8 cellular contexts compared by ENCODE assay signal in the genomic region with DNA sequence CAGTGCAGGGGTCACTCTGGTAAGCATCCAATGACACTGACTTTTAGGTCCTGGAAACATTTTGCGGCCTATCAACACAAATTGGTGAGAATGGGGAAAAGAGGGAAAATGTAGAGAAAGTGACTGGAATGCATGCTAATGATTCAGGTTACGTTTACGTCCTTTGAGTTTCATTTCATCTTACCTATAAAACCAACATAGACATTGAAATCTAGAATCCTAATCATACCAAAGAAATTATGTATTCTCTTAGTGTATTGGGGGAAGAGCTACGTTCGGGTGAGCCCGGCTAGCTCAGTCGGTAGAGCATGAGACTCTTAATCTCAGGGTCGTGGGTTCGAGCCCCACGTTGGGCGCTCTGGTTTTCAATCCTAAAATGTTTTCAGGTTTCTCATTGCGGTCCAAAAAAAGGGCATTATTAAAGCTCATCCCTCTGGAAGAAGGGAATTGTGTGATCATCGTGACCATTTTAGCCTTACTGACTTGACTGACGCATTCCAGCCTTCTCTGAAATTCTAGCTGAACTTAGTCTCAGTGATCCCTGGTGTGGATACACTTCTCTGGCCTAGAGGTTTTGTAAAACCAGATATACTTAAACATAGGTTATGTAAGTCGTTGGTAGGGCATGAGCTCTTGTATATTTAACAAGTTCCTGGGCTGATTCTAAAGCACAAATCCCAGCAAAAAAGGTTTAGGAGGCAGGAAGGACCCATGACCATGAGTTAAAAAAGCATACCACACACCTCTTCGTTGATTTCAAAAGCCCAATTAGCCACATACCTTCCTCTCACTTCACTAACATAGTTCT. TPM values are rescaled to one million over a fixed set of nuclear protein-coding genes. Genes with fewer than 3 reads are reported as not detected.
DNase-seq lines count a peak whose midpoint lies in the region; ATAC-seq and TF ChIP-seq lines count a peak whose summit lies in the region.

No MANE protein-coding gene starts in this region.

- ATAC-seq in HG03565 (IDR thresholded peaks at IDR 0.05; ENCODE audit: unreplicated experiment): no peak

- DNase-seq in Ammon's horn (ENCODE audit: low spot score) (peak; percentile 55), H7 (peak; percentile 74), astrocyte of the hippocampus (ENCODE audit: low read depth, low spot score) (peak; percentile 83), lung microvascular endothelial cell (ENCODE audit: low read depth in 2 of 2) (peak; percentile 63 to 64), GM10266 (ENCODE audit: extremely low spot score) (no peak), stomach (no peak)

- no peaks in the 10 kb centered on the region for H3K9me2 ChIP-seq in OCI-LY1 (ENCODE audit: low read depth, low read length)

- no peak overlapping the region for H2AFZ ChIP-seq in OCI-LY1 (ENCODE audit: low read length)

- H3K36me3 ChIP-seq in H7 (replicated peaks; ENCODE audit: control insufficient read depth, insufficient read depth, low read length): no peaks in the 10 kb centered on the region
- no peaks in the 10 kb centered on the region for H3K36me3 ChIP-seq in OCI-LY1 (ENCODE audit: insufficient read depth, low read length)
- no peaks in the 10 kb centered on the region for H3K36me3 ChIP-seq in stomach

- no peaks in the 10 kb centered on the region for H4K20me1 ChIP-seq in OCI-LY1 (ENCODE audit: insufficient read depth, low read length)

- no peak overlapping the region for H3K9ac ChIP-seq in OCI-LY1 (ENCODE audit: low read length)

- intact Hi-C loops in stomach (cut with DNase I; ENCODE audit: low total_unique reads): no loop called here

- H3K4me3 ChIP-seq in H7 (ENCODE audit: insufficient read depth, low read depth, low read length) (peak overlapping the region; percentile 72), OCI-LY1 (ENCODE audit: low read depth, low read length, poor library complexity, severe bottlenecking) (no peak overlapping the region), stomach (no peak overlapping the region)

- H3K9me3 ChIP-seq in OCI-LY1 (ENCODE audit: low read length) (no peaks in the 10 kb centered on the region), stomach (no peaks in the 10 kb centered on the region)

- H3F3A ChIP-seq in OCI-LY1 (ENCODE audit: insufficient read depth, low read length): 0 out of 2 replicates have a peak, but pooled peaks cover 6% of the 10 kb centered on the region

- no peak for TF ChIP-seq EP300 in stomach (IDR thresholded peaks at IDR 0.05)

- H3K4me1 ChIP-seq in OCI-LY1 (ENCODE audit: insufficient read depth, low read length, severe bottlenecking) (peaks cover 41% of the 10 kb centered on the region), stomach (peaks cover 15 to 27% (median 23%) of the 10 kb centered on the region in 4 donors)

- no peak for TF ChIP-seq CTCF in OCI-LY1 (IDR thresholded peaks at IDR 0.05; ENCODE audit: low read length)
- no peak for TF ChIP-seq CTCF in GM10266 (IDR thresholded peaks at IDR 0.05; ENCODE audit: control insufficient read depth, insufficient read depth, low read depth, missing control alignments)
- no peak for TF ChIP-seq CTCF in stomach (IDR thresholded peaks at IDR 0.05)

- no peaks in the 10 kb centered on the region for H3K79me2 ChIP-seq in OCI-LY1 (ENCODE audit: insufficient read depth, low read length)

- TF ChIP-seq POLR2A in stomach (IDR thresholded peaks at IDR 0.05): no peak

- 0 out of 2 replicates have a peak overlapping the region, but pooled peaks have one; percentile 17 for H3K4me2 ChIP-seq in OCI-LY1 (ENCODE audit: low read length)

- H3K27me3 ChIP-seq in H7 (ENCODE audit: control insufficient read depth, insufficient read depth, low read length) (no peaks in the 10 kb centered on the region), OCI-LY1 (ENCODE audit: insufficient read depth, low read length) (no peaks in the 10 kb centered on the region), stomach (no peaks in the 10 kb centered on the region)

- WGBS in stomach, 5 donors: 33 to 40% (median 34%) methylated on average over 16 of the region's 16 CpGs

- no peak overlapping the region for H3K27ac ChIP-seq in OCI-LY1 (ENCODE audit: low read depth, low read length, poor library complexity, severe bottlenecking)
- H3K27ac ChIP-seq in stomach: peak overlapping the region in 1 of 5 donors; percentile 41

RNA-seq across cellular contexts. Expression of a gene that starts 18.3 kb away (rescaled TPM):
- 88.9 and 93.0 TPM in 2 replicates for total RNA-seq in H7 (2014; rRNA removed; shearing (Covaris generic))
- 45.5 and 52.4 TPM in 2 replicates for total RNA-seq in lung microvascular endothelial cell
- 10 to 100 TPM; 11.3 to 96.0 (median 66.1) TPM for total RNA-seq in stomach
- polyA plus RNA-seq in stomach: 10 to 100 TPM; 22.4 to 46.3 (median 29.2) TPM

RNA-seq across cellular contexts. Expression of a gene that starts 40.3 kb away (rescaled TPM):
- total RNA-seq in H7 (2014; rRNA removed; shearing (Covaris generic)): 29.9 and 30.6 TPM in 2 replicates
- total RNA-seq in lung microvascular endothelial cell (15.7 and 21.4 TPM in 2 replicates), stomach (10 to 100 TPM in 3 of 5 donors, 1 to 10 TPM in 1, not detected in 1; 7.2 to 16.9 (median 14.0) TPM)
- polyA plus RNA-seq in stomach: 10 to 100 TPM; 12.6 to 18.0 (median 15.1) TPM

RNA-seq across cellular contexts. Expression of a gene that starts 56.4 kb away (rescaled TPM):
- 0.11 TPM in 1 of 2 replicates, not detected in the other for total RNA-seq in H7 (2014; rRNA removed; shearing (Covaris generic))
- not detected in 2 replicates for total RNA-seq in lung microvascular endothelial cell
- total RNA-seq in stomach: not detected
- polyA plus RNA-seq in stomach: not detected

Comparison
In these comparisons a context has a peak if more than half of its experiments do, and no peak if none do; other contexts are left out.
1. DNase-seq: peak in Ammon's horn (single experiment), H7 (single experiment), astrocyte of the hippocampus (single experiment) and lung microvascular endothelial cell (2 of 2); none in GM10266 (single experiment) and stomach (single experiment).